ENCODE assay signal across 28 cellular contexts in the genomic region with DNA sequence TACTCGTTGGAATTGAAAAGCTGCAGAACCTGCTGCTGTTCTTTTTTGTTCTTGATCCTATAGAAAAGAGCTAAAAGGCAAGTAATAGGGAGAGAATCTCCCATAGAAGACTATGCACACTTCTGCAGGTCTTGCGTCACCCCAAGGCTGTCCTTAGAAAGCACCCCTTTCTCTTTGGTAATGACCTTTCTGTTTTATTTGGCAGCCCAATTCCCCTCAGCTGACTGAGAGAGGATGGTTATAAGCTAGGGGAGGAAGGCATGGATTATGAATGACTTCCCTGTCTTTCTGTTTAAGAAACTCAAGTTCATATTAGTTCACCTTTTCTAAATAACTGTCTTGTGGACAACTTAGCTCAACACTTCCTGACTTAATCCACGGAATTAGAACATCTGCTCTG.
"Had no signal": no experiment of that assay in that cellular context is flagged by ENCODE, and none has a peak within 500 bp of the region (broad histone marks: within the 10 kb centered on the region; RNA-seq: fewer than 3 reads in every experiment).

No MANE protein-coding gene starts in this region.

- H3K9me3 Mint-ChIP-seq: activated B cell treated with CpG ODN at 0.5 μM for 24 hours; activated CD4-positive, alpha-beta T cell treated with anti-CD3 and anti-CD28 coated beads, Interleukin-2, amount 10 ng/mL, durations not matched to agents 24 days and 14 days; activated naive CD4-positive, alpha-beta T cell treated with anti-CD3 and anti-CD28 coated beads, Interleukin-2, amount 50 U/mL, for 24 hours; activated T-cell treated with anti-CD3 and anti-CD28 coated beads, Interleukin-2, amount 50 U/mL, for 24 hours; activated T-helper 1 cell treated with anti-CD3 and anti-CD28 coated beads, Interleukin-12 subunit alpha, Interleukin-12 subunit beta, Interleukin-2, Interleukin-4 antibody, amounts not matched to agents 30 ng/mL and 10 ng/mL and 1 ng/mL, durations not matched to agents 14 hours and 24 hours and 36 hours; T-helper 1 cell treated with Interleukin-12 subunit alpha and Interleukin-12 subunit beta and Interleukin-4 antibody, amounts not matched to agents 30 μg/mL and 1 μg/mL, for 36 hours had no signal

- H3K4me1 Mint-ChIP-seq: activated CD4-positive, alpha-beta T cell treated with anti-CD3 and anti-CD28 coated beads, Interleukin-2, amount 10 ng/mL, durations not matched to agents 24 days and 14 days; activated CD8-positive, alpha-beta memory T cell treated with anti-CD3 and anti-CD28 coated beads, Interleukin-2, amount 10 ng/mL, durations not matched to agents 7 days and 5 days; activated naive CD4-positive, alpha-beta T cell treated with anti-CD3 and anti-CD28 coated beads, Interleukin-2, amount 50 U/mL, for 24 hours; central memory CD8-positive, alpha-beta T cell had no signal

- H3K9me3 ChIP-seq: body of pancreas, SK-N-SH had no signal

- H3K4me3 ChIP-seq: body of pancreas had no signal

- H3K4me2 ChIP-seq: SK-N-SH had no signal

- H3K4me1 ChIP-seq: body of pancreas had no signal

- ATAC-seq: activated CD8-positive, alpha-beta memory T cell treated with anti-CD3 and anti-CD28 coated beads, Interleukin-2, amount 10 ng/mL, durations not matched to agents 7 days and 5 days; body of pancreas; Panc1; Right ventricle myocardium inferior had no signal

- H3K27me3 Mint-ChIP-seq: activated CD8-positive, alpha-beta memory T cell treated with anti-CD3 and anti-CD28 coated beads, Interleukin-2, amount 10 ng/mL, durations not matched to agents 7 days and 5 days had no signal

- H3K27ac ChIP-seq: body of pancreas had no signal

- H3K27ac Mint-ChIP-seq: activated B cell treated with CpG ODN at 0.5 μM for 24 hours; activated CD4-positive, alpha-beta T cell treated with anti-CD3 and anti-CD28 coated beads, Interleukin-2, amount 10 ng/mL, durations not matched to agents 24 days and 14 days; activated CD8-positive, alpha-beta memory T cell treated with anti-CD3 and anti-CD28 coated beads, Interleukin-2, amount 10 ng/mL, durations not matched to agents 7 days and 5 days; activated naive CD4-positive, alpha-beta T cell treated with anti-CD3 and anti-CD28 coated beads, Interleukin-2, amount 50 U/mL, for 24 hours; activated T-cell treated with anti-CD3 and anti-CD28 coated beads, Interleukin-2, amount 50 U/mL, for 24 hours; activated T-helper 1 cell treated with anti-CD3 and anti-CD28 coated beads, Interleukin-12 subunit alpha, Interleukin-12 subunit beta, Interleukin-2, Interleukin-4 antibody, amounts not matched to agents 30 ng/mL and 10 ng/mL and 1 ng/mL, durations not matched to agents 14 hours and 24 hours and 36 hours; T-helper 1 cell treated with Interleukin-12 subunit alpha and Interleukin-12 subunit beta and Interleukin-4 antibody, amounts not matched to agents 30 μg/mL and 1 μg/mL, for 36 hours had no signal

- DNase-seq: activated B cell treated with CpG ODN at 0.5 μM for 24 hours; activated CD4-positive, alpha-beta T cell treated with anti-CD3 and anti-CD28 coated beads for 1 hour; activated CD4-positive, alpha-beta T cell treated with anti-CD3 and anti-CD28 coated beads, Interleukin-2, amount 10 ng/mL, durations not matched to agents 24 days and 14 days; activated CD4-positive, alpha-beta T cell treated with anti-CD3 and anti-CD28 coated beads, Interleukin-2, amount 50 U/mL, for 48 hours; activated CD8-positive, alpha-beta memory T cell treated with anti-CD3 and anti-CD28 coated beads, Interleukin-2, amount 10 ng/mL, durations not matched to agents 7 days and 5 days; activated effector memory CD4-positive, alpha-beta T cell treated with Interleukin-2 at 50 U/mL for 16 hours; activated naive CD4-positive, alpha-beta T cell; activated T-cell treated with anti-CD3 and anti-CD28 coated beads, Interleukin-2, amount 50 U/mL, for 24 hours; aorta; body of pancreas; Karpas-422; NCI-H1048; NCI-H1417; NCI-H2171; NCI-H2227 treated with DMSO at 0.1 percent for 48 hours; NCI-H446 treated with DMSO at 0.1 percent for 48 hours; NCI-H524 treated with DMSO at 0.1 percent for 48 hours; NCI-H748 treated with DMSO at 0.1 percent for 48 hours; OCI-M1; RPMI8226; SK-N-SH had no signal

- H3K27me3 ChIP-seq: body of pancreas had no signal

- FAIRE-seq: TTC549 had no signal

- H3K36me3 Mint-ChIP-seq: activated CD8-positive, alpha-beta memory T cell treated with anti-CD3 and anti-CD28 coated beads, Interleukin-2, amount 10 ng/mL, durations not matched to agents 7 days and 5 days; activated naive CD4-positive, alpha-beta T cell treated with anti-CD3 and anti-CD28 coated beads, Interleukin-2, amount 50 U/mL, for 24 hours had no signal

- H3K9ac ChIP-seq: SK-N-SH had no signal

- H3K4me3 Mint-ChIP-seq: activated B cell treated with CpG ODN at 0.5 μM for 24 hours; activated CD4-positive, alpha-beta T cell treated with anti-CD3 and anti-CD28 coated beads, Interleukin-2, amount 10 ng/mL, durations not matched to agents 24 days and 14 days; activated CD8-positive, alpha-beta memory T cell treated with anti-CD3 and anti-CD28 coated beads, Interleukin-2, amount 10 ng/mL, durations not matched to agents 7 days and 5 days; activated naive CD4-positive, alpha-beta T cell treated with anti-CD3 and anti-CD28 coated beads, Interleukin-2, amount 50 U/mL, for 24 hours; activated T-cell treated with anti-CD3 and anti-CD28 coated beads, Interleukin-2, amount 50 U/mL, for 24 hours; activated T-helper 1 cell treated with anti-CD3 and anti-CD28 coated beads, Interleukin-12 subunit alpha, Interleukin-12 subunit beta, Interleukin-2, Interleukin-4 antibody, amounts not matched to agents 30 ng/mL and 10 ng/mL and 1 ng/mL, durations not matched to agents 14 hours and 24 hours and 36 hours; central memory CD8-positive, alpha-beta T cell; T-helper 1 cell treated with Interleukin-12 subunit alpha and Interleukin-12 subunit beta and Interleukin-4 antibody, amounts not matched to agents 30 μg/mL and 1 μg/mL, for 36 hours had no signal
